Comparison of ENCODE assay signal across 1 cellular context in genomic region chr2:19769513-19769912, GRCh38.
TF ChIP-seq lines count a peak whose summit lies in the region.

No MANE protein-coding gene starts in this region.

TF ChIP-seq in IMR-90, 13 proteins besides CTCF, POLR2A, EP300 and RAD21 (continued from another document):
- TF ChIP-seq USF2 (IDR thresholded peaks at IDR 0.05; ENCODE audit: low read depth, low read length): no peak
- TF ChIP-seq CEBPB (IDR thresholded peaks at IDR 0.05; ENCODE audit: low read depth, low read length): no peak
- no peak for TF ChIP-seq MAFK (IDR thresholded peaks at IDR 0.05; ENCODE audit: low read depth, low read length)
- no peak; the same call in 1 of the 2 replicates for TF ChIP-seq SMC3 (IDR thresholded peaks at IDR 0.05; ENCODE audit: low read depth, low read length)
